In genomic region chr21:29002442-29003144, GRCh38 we compare ENCODE assay signal across 1 cellular context.
A peak's percentile ranks its signal among the peaks of the same experiment; 100 is the strongest.
TF ChIP-seq lines count a peak whose summit lies in the region.

No MANE protein-coding gene starts in this region.

TF ChIP-seq in HEK293, 187 proteins besides CTCF, POLR2A, EP300 and RAD21 (continued from another document and continues in another):
- no peak for TF ChIP-seq ZBTB1 (tag by site-specific recombination; IDR thresholded peaks at IDR 0.05)
- no peak for TF ChIP-seq HOXC10 (CRISPR knock-in tag; IDR thresholded peaks at IDR 0.05)
- no peak for TF ChIP-seq PRDM6 (tag by site-specific recombination; IDR thresholded peaks at IDR 0.05)
- no peak for TF ChIP-seq IKZF3 (tag by site-specific recombination; IDR thresholded peaks at IDR 0.05)
- no peak for TF ChIP-seq ZNF701 (tag by site-specific recombination; IDR thresholded peaks at IDR 0.05)
- TF ChIP-seq ZNF26 (tag by site-specific recombination; IDR thresholded peaks at IDR 0.05) = no peak
- no peak for TF ChIP-seq ZNF223 (tag by site-specific recombination; IDR thresholded peaks at IDR 0.05)
- TF ChIP-seq ZIC2 (tag by site-specific recombination; IDR thresholded peaks at IDR 0.05) = peak; percentile 34; the same call in 1 of the 2 replicates
- peak; percentile 77 for TF ChIP-seq ZNF561 (tag by site-specific recombination; IDR thresholded peaks at IDR 0.05; ENCODE audit: borderline replicate concordance)
- TF ChIP-seq KLF7 (tag by site-specific recombination; IDR thresholded peaks at IDR 0.05; ENCODE audit: borderline replicate concordance) = no peak
- no peak for TF ChIP-seq ZSCAN16 (tag by site-specific recombination; IDR thresholded peaks at IDR 0.05)
- TF ChIP-seq ZBTB49 (tag by site-specific recombination; IDR thresholded peaks at IDR 0.05; ENCODE audit: low read depth) = no peak
- no peak for TF ChIP-seq ZNF121 (tag by site-specific recombination; IDR thresholded peaks at IDR 0.05)
- peak; percentile 64; the same call in 1 of the 2 replicates for TF ChIP-seq ZNF394 (tag by site-specific recombination; IDR thresholded peaks at IDR 0.05; ENCODE audit: borderline replicate concordance)
- no peak for TF ChIP-seq ZNF830 (tag by site-specific recombination; IDR thresholded peaks at IDR 0.05; ENCODE audit: low read depth)
- no peak for TF ChIP-seq ZNF548 (tag by site-specific recombination; IDR thresholded peaks at IDR 0.05)
- no peak for TF ChIP-seq ZNF449 (tag by site-specific recombination; IDR thresholded peaks at IDR 0.05)
- TF ChIP-seq ZNF174 (tag by site-specific recombination; IDR thresholded peaks at IDR 0.05) = no peak
- TF ChIP-seq ZNF157 (tag by site-specific recombination; IDR thresholded peaks at IDR 0.05) = no peak
- TF ChIP-seq ZBTB48 (tag by site-specific recombination; IDR thresholded peaks at IDR 0.05) = no peak
- TF ChIP-seq ZNF302 (tag by site-specific recombination; IDR thresholded peaks at IDR 0.05; ENCODE audit: low read depth) = no peak
- TF ChIP-seq GFI1B (tag by site-specific recombination; IDR thresholded peaks at IDR 0.05) = no peak
- TF ChIP-seq ZNF274 (IDR thresholded peaks at IDR 0.05; ENCODE audit: low read length) = no peak
- TF ChIP-seq ZNF274 (tag by site-specific recombination; IDR thresholded peaks at IDR 0.05; ENCODE audit: borderline replicate concordance) = no peak
- TF ChIP-seq ZNF521 (tag by site-specific recombination; IDR thresholded peaks at IDR 0.05) = no peak
- TF ChIP-seq INSM2 (tag by site-specific recombination; IDR thresholded peaks at IDR 0.05) = 0 out of 2 replicates have a peak, but pooled peaks have one; percentile 9
- TF ChIP-seq ZNF292 (tag by site-specific recombination; IDR thresholded peaks at IDR 0.05; ENCODE audit: borderline replicate concordance, low read depth) = no peak
- no peak for TF ChIP-seq ZNF221 (tag by site-specific recombination; IDR thresholded peaks at IDR 0.05; ENCODE audit: borderline replicate concordance)
- TF ChIP-seq SP7 (tag by site-specific recombination; IDR thresholded peaks at IDR 0.05) = peak; percentile 88
- TF ChIP-seq ZSCAN5A (tag by site-specific recombination; IDR thresholded peaks at IDR 0.05) = peak; percentile 62; the same call in 1 of the 2 replicates
- TF ChIP-seq ZNF248 (tag by site-specific recombination; IDR thresholded peaks at IDR 0.05) = no peak
- peak; percentile 57 for TF ChIP-seq GLIS1 (tag by site-specific recombination; IDR thresholded peaks at IDR 0.05)
- peak; percentile 56; the same call in 1 of the 2 replicates for TF ChIP-seq ZNF610 (tag by site-specific recombination; IDR thresholded peaks at IDR 0.05; ENCODE audit: borderline replicate concordance)
- no peak for TF ChIP-seq EGR2 (tag by site-specific recombination; IDR thresholded peaks at IDR 0.05; ENCODE audit: low read depth)
- TF ChIP-seq GLI2 (tag by site-specific recombination; IDR thresholded peaks at IDR 0.05; ENCODE audit: borderline replicate concordance, low read depth) = no peak
- no peak for TF ChIP-seq ZBTB7A (tag by site-specific recombination; IDR thresholded peaks at IDR 0.05; ENCODE audit: low read depth)
- peak; percentile 66; the same call in 1 of the 2 replicates for TF ChIP-seq ZSCAN30 (tag by site-specific recombination; IDR thresholded peaks at IDR 0.05)
- peak; percentile 88 for TF ChIP-seq ZBTB26 (tag by site-specific recombination; optimal IDR thresholded peaks at IDR 0.05)
- no peak for TF ChIP-seq ZNF664 (tag by site-specific recombination; IDR thresholded peaks at IDR 0.05)
- no peak for TF ChIP-seq ZNF10 (tag by site-specific recombination; IDR thresholded peaks at IDR 0.05)
- TF ChIP-seq ZNF623 (tag by site-specific recombination; IDR thresholded peaks at IDR 0.05) = no peak; the same call in 1 of the 2 replicates
- no peak for TF ChIP-seq SCRT2 (tag by site-specific recombination; IDR thresholded peaks at IDR 0.05)
- no peak for TF ChIP-seq ZNF555 (tag by site-specific recombination; conservative IDR thresholded peaks at IDR 0.05)
- TF ChIP-seq ZNF639 (tag by site-specific recombination; IDR thresholded peaks at IDR 0.05) = 0 out of 2 replicates have a peak, but pooled peaks have one; percentile 78
- no peak for TF ChIP-seq ZNF473 (tag by site-specific recombination; IDR thresholded peaks at IDR 0.05)
- no peak for TF ChIP-seq ZNF202 (tag by site-specific recombination; IDR thresholded peaks at IDR 0.05; ENCODE audit: borderline replicate concordance)
- TF ChIP-seq ZNF707 (tag by site-specific recombination; IDR thresholded peaks at IDR 0.05) = no peak
- no peak for TF ChIP-seq ZNF280D (tag by site-specific recombination; IDR thresholded peaks at IDR 0.05)
- TF ChIP-seq REPIN1 (tag by site-specific recombination; IDR thresholded peaks at IDR 0.05; ENCODE audit: low read depth) = peak; percentile 31; the same call in 1 of the 2 replicates
- no peak for TF ChIP-seq ZNF626 (tag by site-specific recombination; IDR thresholded peaks at IDR 0.05)
- TF ChIP-seq PRDM1 (tag by site-specific recombination; IDR thresholded peaks at IDR 0.05) = no peak
- TF ChIP-seq ZNF785 (tag by site-specific recombination; IDR thresholded peaks at IDR 0.05) = no peak
- TF ChIP-seq ZNF488 (tag by site-specific recombination; IDR thresholded peaks at IDR 0.05) = no peak
- TF ChIP-seq ZNF24 (tag by site-specific recombination; IDR thresholded peaks at IDR 0.05) = peak; percentile 54; the same call in 1 of the 2 replicates
